1 cellular context compared by ENCODE assay signal in genomic region chr17:82803185-82803584, GRCh38.
TF ChIP-seq lines count a peak whose summit lies in the region.

No MANE protein-coding gene starts in this region.

TF ChIP-seq in H1, 55 proteins besides CTCF, POLR2A, EP300 and RAD21:
- no peak for TF ChIP-seq HDAC2 (IDR thresholded peaks at IDR 0.05; ENCODE audit: borderline replicate concordance in 1 of 2, low read depth in 2 of 2, low read length in 2 of 2)
- no peak for TF ChIP-seq CHD7 (IDR thresholded peaks at IDR 0.05; ENCODE audit: insufficient replicate concordance, low read length)
- TF ChIP-seq BACH1 (IDR thresholded peaks at IDR 0.05; ENCODE audit: low read length) = no peak
- no peak for TF ChIP-seq RBBP5 (IDR thresholded peaks at IDR 0.05; ENCODE audit: borderline replicate concordance, low read depth, low read length)
- no peak for TF ChIP-seq ATF2 (IDR thresholded peaks at IDR 0.05; ENCODE audit: low read length)
- TF ChIP-seq BRCA1 (IDR thresholded peaks at IDR 0.05; ENCODE audit: low read depth, low read length) = no peak
